Comparison of ENCODE assay signal across 20 cellular contexts in genomic region chr3:49601358-49602048, GRCh38. TPM values are rescaled to one million over a fixed set of nuclear protein-coding genes. Genes with fewer than 3 reads are reported as not detected.
A peak's percentile ranks its signal among the peaks of the same experiment; 100 is the strongest.
DNase-seq lines count a peak whose midpoint lies in the region; ATAC-seq, FAIRE-seq and TF ChIP-seq lines count a peak whose summit lies in the region.
"Had no signal": no experiment of that assay in that cellular context is flagged by ENCODE, and none has a peak within 500 bp of the region (broad histone marks: within the 10 kb centered on the region; RNA-seq: fewer than 3 reads in every experiment).

No MANE protein-coding gene starts in this region.

- H3K27ac ChIP-seq in temporal lobe (ENCODE audit: low read depth, low read length) = peak overlapping the region; percentile 86
- H3K27ac ChIP-seq: 22Rv1, SK-N-MC had no signal

- H3K4me1 Mint-ChIP-seq in activated CD8-positive, alpha-beta memory T cell treated with anti-CD3 and anti-CD28 coated beads, Interleukin-2, amount 10 ng/mL, durations not matched to agents 7 days and 5 days = peaks cover 23% of the 10 kb centered on the region

- DNase-seq in activated CD8-positive, alpha-beta memory T cell treated with anti-CD3 and anti-CD28 coated beads, Interleukin-2, amount 10 ng/mL, durations not matched to agents 7 days and 5 days = peak; percentile 31
- DNase-seq in activated CD8-positive, alpha-beta memory T cell treated with anti-CD3 and anti-CD28 coated beads for 24 hours = no peak
- DNase-seq in cerebellar cortex (ENCODE audit: low spot score) = peak; percentile 76
- DNase-seq in foreskin fibroblast = peak; percentile 19 to 45
- no peak for DNase-seq in urothelium cell line (ENCODE audit: low spot score)
- no peak for DNase-seq in Right ventricle myocardium superior
- no peak for DNase-seq in SKM-1 treated with dmso at 0.1 percent for 144 hours (lab: John Stamatoyannopoulos, UW; ENCODE audit: unreplicated experiment)
- DNase-seq: BE2C, DMS153, DND-41, KG1, MM.1S, NCI-H1694, NCI-H2029 treated with DMSO at 0.1 percent for 48 hours, NCI-H526 treated with DMSO at 0.1 percent for 48 hours, SIG-M5 had no signal

- no peak overlapping the region for H3K27ac Mint-ChIP-seq in activated CD8-positive, alpha-beta memory T cell treated with anti-CD3 and anti-CD28 coated beads, Interleukin-2, amount 10 ng/mL, durations not matched to agents 7 days and 5 days

- CTCF ChIA-PET in activated CD8-positive, alpha-beta memory T cell treated with anti-CD3 and anti-CD28 coated beads, Interleukin-2, amount 10 ng/mL, durations not matched to agents 7 days and 5 days (lab: Charles Lee) = interaction anchor here (0.8 to 2.8 kb wide), 3 partner anchors 62 to 431 kb away, joined by 3 to 19 read pairs (median 4); partner anchors contain the start of gene KLHDC8B

- no peak overlapping the region for H3K4me3 ChIP-seq in foreskin fibroblast (ENCODE audit: low read depth in 1 of 2, low read length in 2 of 2)
- H3K4me3 ChIP-seq: SK-N-MC had no signal

- no peak overlapping the region for H3K4me3 Mint-ChIP-seq in activated CD8-positive, alpha-beta memory T cell treated with anti-CD3 and anti-CD28 coated beads, Interleukin-2, amount 10 ng/mL, durations not matched to agents 7 days and 5 days
- H3K4me3 Mint-ChIP-seq: CD14-positive monocyte had no signal

- H3K36me3 Mint-ChIP-seq in activated CD8-positive, alpha-beta memory T cell treated with anti-CD3 and anti-CD28 coated beads, Interleukin-2, amount 10 ng/mL, durations not matched to agents 7 days and 5 days = no peaks in the 10 kb centered on the region
- H3K36me3 Mint-ChIP-seq: CD14-positive monocyte had no signal

- no peak for ATAC-seq in activated CD8-positive, alpha-beta memory T cell treated with anti-CD3 and anti-CD28 coated beads, Interleukin-2, amount 10 ng/mL, durations not matched to agents 7 days and 5 days
- ATAC-seq in Right ventricle myocardium superior (ENCODE audit: poor library complexity) = no peak

- FAIRE-seq in urothelium cell line (lab: Jason Lieb, UNC) = no peak

- TF ChIP-seq CTCF in foreskin fibroblast (IDR thresholded peaks at IDR 0.05; ENCODE audit: low read depth, low read length) = no peak

- intact Hi-C loops in Right ventricle myocardium superior (cut with DNase I) = no loop called here

- H3K27me3 Mint-ChIP-seq in activated CD8-positive, alpha-beta memory T cell treated with anti-CD3 and anti-CD28 coated beads, Interleukin-2, amount 10 ng/mL, durations not matched to agents 7 days and 5 days = no peaks in the 10 kb centered on the region

- no peaks in the 10 kb centered on the region for H3K9me3 Mint-ChIP-seq in activated CD8-positive, alpha-beta memory T cell treated with anti-CD3 and anti-CD28 coated beads, Interleukin-2, amount 10 ng/mL, durations not matched to agents 7 days and 5 days (ENCODE audit: low read depth)

RNA-seq across cellular contexts. Expression of gene BSN, which starts 47.2 kb away (rescaled TPM):
- under 1 TPM; 0.12 TPM for total RNA-seq in activated CD8-positive, alpha-beta memory T cell treated with anti-CD3 and anti-CD28 coated beads, Interleukin-2, amount 10 ng/mL, durations not matched to agents 7 days and 5 days
- total RNA-seq in temporal lobe = 14.3 TPM
- 0.27 TPM for total RNA-seq in Right ventricle myocardium superior

Comparison
In these comparisons a context has a peak if more than half of its experiments do, and no peak if none do; other contexts are left out.
1. DNase-seq: peak in activated CD8-positive, alpha-beta memory T cell treated with anti-CD3 and anti-CD28 coated beads, Interleukin-2, amount 10 ng/mL, durations not matched to agents 7 days and 5 days (single experiment), cerebellar cortex (single experiment) and foreskin fibroblast (2 of 2); none in activated CD8-positive, alpha-beta memory T cell treated with anti-CD3 and anti-CD28 coated beads for 24 hours (single experiment), urothelium cell line (single experiment), Right ventricle myocardium superior (single experiment) and SKM-1 treated with dmso at 0.1 percent for 144 hours (single experiment).
2. RNA of gene BSN, which starts 47.2 kb away (total RNA-seq): 14.3 TPM in temporal lobe (single experiment); 0.27 TPM in Right ventricle myocardium superior (single experiment) and 0.12 TPM in activated CD8-positive, alpha-beta memory T cell treated with anti-CD3 and anti-CD28 coated beads, Interleukin-2, amount 10 ng/mL, durations not matched to agents 7 days and 5 days; every median in the first group is over 10 times any median in the second.